14 cellular contexts compared by ENCODE assay signal in genomic region chr6:127570739-127571389, GRCh38. TPM values are rescaled to one million over a fixed set of nuclear protein-coding genes. Genes with fewer than 3 reads are reported as not detected.
A peak's percentile ranks its signal among the peaks of the same experiment; 100 is the strongest.
DNase-seq lines count a peak whose midpoint lies in the region; ATAC-seq, FAIRE-seq and TF ChIP-seq lines count a peak whose summit lies in the region.
"Had no signal": no experiment of that assay in that cellular context is flagged by ENCODE, and none has a peak within 500 bp of the region (broad histone marks: within the 10 kb centered on the region; RNA-seq: fewer than 3 reads in every experiment).

No MANE protein-coding gene starts in this region.

- peak overlapping the region; percentile 23 for H3K27ac Mint-ChIP-seq in Calu3 (ENCODE audit: unreplicated experiment)
- H3K27ac Mint-ChIP-seq in activated T-helper 17 cell treated with anti-CD3 and anti-CD28 coated beads, Interleukin-2, amount 50 U/mL, for 72 hours: peak overlapping the region; percentile 17
- H3K27ac Mint-ChIP-seq: CD4-positive, CD25-positive, alpha-beta regulatory T cell had no signal

- H3K9me3 ChIP-seq in right atrium auricular region (no peaks in the 10 kb centered on the region), pancreas (no peaks in the 10 kb centered on the region)

- no TSS peak for BruUV-seq in Calu3 (replicated peaks; lab: Mats Ljungman, UMichigan)

- WGBS in pancreas, 2 donors: 73 to 86% methylated on average over 1 of the region's 1 CpG

- H3K4me1 Mint-ChIP-seq in Calu3 (ENCODE audit: low read depth, unreplicated experiment): peaks cover 32% of the 10 kb centered on the region
- peaks cover 10% of the 10 kb centered on the region for H3K4me1 Mint-ChIP-seq in activated T-helper 17 cell treated with anti-CD3 and anti-CD28 coated beads, Interleukin-2, amount 50 U/mL, for 72 hours

- no peak for FAIRE-seq in pancreas (lab: Jason Lieb, UNC)

- H3K4me3 ChIP-seq in right atrium auricular region: no peak overlapping the region
- no peak overlapping the region for H3K4me3 ChIP-seq in pancreas

- intact Hi-C loops in Calu3 (cut with micrococcal nuclease; ENCODE audit: unreplicated experiment) (no loop called here), pancreas (cut with DNase I) (no loop called here)

- ATAC-seq in GM19035 (IDR thresholded peaks at IDR 0.05; ENCODE audit: unreplicated experiment) (peak; percentile 78), HG02884 (IDR thresholded peaks at IDR 0.05; ENCODE audit: unreplicated experiment) (peak; percentile 83), pancreas (no peak)
- ATAC-seq in activated T-helper 17 cell treated with anti-CD3 and anti-CD28 coated beads, Interleukin-2, amount 50 U/mL, for 72 hours (replicated peaks): peak; percentile 84
- ATAC-seq: left lobe of liver had no signal

- TF ChIP-seq CTCF in Calu3 (IDR thresholded peaks at IDR 0.05; ENCODE audit: unreplicated experiment) (no peak), right atrium auricular region (IDR thresholded peaks at IDR 0.05) (no peak), pancreas (IDR thresholded peaks at IDR 0.05) (no peak)

- H3K4me1 ChIP-seq in right atrium auricular region (no peaks in the 10 kb centered on the region), pancreas (peaks cover 0 to 6% (median 0%) of the 10 kb centered on the region in 3 donors)

- H3K36me3 ChIP-seq in right atrium auricular region: no peaks in the 10 kb centered on the region
- H3K36me3 ChIP-seq in pancreas: no peaks in the 10 kb centered on the region

- CTCF ChIA-PET in Calu3 (lab: Charles Lee): no interaction called here

- H3K27me3 Mint-ChIP-seq in Calu3 (ENCODE audit: unreplicated experiment): no peaks in the 10 kb centered on the region
- H3K27me3 Mint-ChIP-seq in activated T-helper 17 cell treated with anti-CD3 and anti-CD28 coated beads, Interleukin-2, amount 50 U/mL, for 72 hours: no peaks in the 10 kb centered on the region
- H3K27me3 Mint-ChIP-seq: CD4-positive, CD25-positive, alpha-beta regulatory T cell had no signal

- H3K36me3 Mint-ChIP-seq in Calu3 (ENCODE audit: insufficient read depth, unreplicated experiment): no peaks in the 10 kb centered on the region
- no peaks in the 10 kb centered on the region for H3K36me3 Mint-ChIP-seq in activated T-helper 17 cell treated with anti-CD3 and anti-CD28 coated beads, Interleukin-2, amount 50 U/mL, for 72 hours (ENCODE audit: low read depth)
- H3K36me3 Mint-ChIP-seq: CD4-positive, CD25-positive, alpha-beta regulatory T cell had no signal

- peak overlapping the region; percentile 8 for H3K4me3 Mint-ChIP-seq in Calu3 (ENCODE audit: low read depth, unreplicated experiment)
- peak overlapping the region; percentile 9 for H3K4me3 Mint-ChIP-seq in activated T-helper 17 cell treated with anti-CD3 and anti-CD28 coated beads, Interleukin-2, amount 50 U/mL, for 72 hours
- H3K4me3 Mint-ChIP-seq: CD4-positive, CD25-positive, alpha-beta regulatory T cell had no signal

- H3K27me3 ChIP-seq in right atrium auricular region (no peaks in the 10 kb centered on the region), pancreas (peaks cover 0 to 16% (median 0%) of the 10 kb centered on the region in 4 donors)

- no peaks in the 10 kb centered on the region for H3K9me3 Mint-ChIP-seq in Calu3 (ENCODE audit: low read depth, unreplicated experiment)
- no peaks in the 10 kb centered on the region for H3K9me3 Mint-ChIP-seq in activated T-helper 17 cell treated with anti-CD3 and anti-CD28 coated beads, Interleukin-2, amount 50 U/mL, for 72 hours

- H3K27ac ChIP-seq in right atrium auricular region (no peak overlapping the region), pancreas (no peak overlapping the region)

- no peak for DNase-seq in Calu3
- no peak for DNase-seq in A172 (ENCODE audit: low spot score)
- no peak for DNase-seq in stimulated activated CD4-positive, alpha-beta T cell treated with anti-CD3 and anti-CD28 coated beads, Interleukin-4, amount 100 ng/mL, for 24 hours
- no peak for DNase-seq in right atrium auricular region (ENCODE audit: low spot score)
- no peak for DNase-seq in pancreas
- DNase-seq: activated effector memory CD4-positive, alpha-beta T cell treated with anti-CD3 and anti-CD28 coated beads, Interleukin-2, amount 50 U/mL, for 16 hours; CD4-positive, CD25-positive, alpha-beta regulatory T cell; NCI-H1417 treated with DMSO at 0.1 percent for 48 hours; SHP77 treated with DMSO at 0.1 percent for 48 hours had no signal

RNA-seq across cellular contexts. Expression of gene C6orf58, which starts 6.1 kb away (rescaled TPM):
- total RNA-seq in Calu3 (2022) (0.31 and 0.64 TPM in 2 replicates), right atrium auricular region (not detected), pancreas (under 1 TPM in 4 of 6 donors, not detected in 2; 0.15 to 0.34 (median 0.22) TPM)
- not detected for total RNA-seq in activated T-helper 17 cell treated with anti-CD3 and anti-CD28 coated beads, Interleukin-2, amount 50 U/mL, for 72 hours
- 0.21 and 0.24 TPM in 2 replicates for total RNA-seq in A172 (2014; rRNA removed; shearing (Covaris generic))
- polyA plus RNA-seq in pancreas: under 1 TPM; 0.23 to 0.45 TPM
- total RNA-seq: CD4-positive, CD25-positive, alpha-beta regulatory T cell; epithelial cell of proximal tubule; left lobe of liver had no signal
- polyA plus RNA-seq: CD4-positive, CD25-positive, alpha-beta regulatory T cell had no signal

Comparison
In these comparisons a context has a peak if more than half of its experiments do, and no peak if none do; other contexts are left out.
1. ATAC-seq: peak in GM19035 (single experiment), HG02884 (single experiment) and activated T-helper 17 cell treated with anti-CD3 and anti-CD28 coated beads, Interleukin-2, amount 50 U/mL, for 72 hours (single experiment); none in pancreas (0 of 4).